In genomic region chr15:99604865-99605264, GRCh38 we compare ENCODE assay signal across 2 cellular contexts.
A peak's percentile ranks its signal among the peaks of the same experiment; 100 is the strongest.
TF ChIP-seq lines count a peak whose summit lies in the region.

No MANE protein-coding gene starts in this region.

TF ChIP-seq in GM23338, 12 proteins besides CTCF, POLR2A, EP300 and RAD21:
- no peak for TF ChIP-seq STAT1 (IDR thresholded peaks at IDR 0.05; ENCODE audit: unreplicated experiment)
- no peak for TF ChIP-seq ETS1 (IDR thresholded peaks at IDR 0.05)
- TF ChIP-seq EZH2 (IDR thresholded peaks at IDR 0.05; ENCODE audit: low read depth, unreplicated experiment): no peak
- no peak for TF ChIP-seq CREB1 (CRISPR knock-in tag; IDR thresholded peaks at IDR 0.05; ENCODE audit: low read depth)

TF ChIP-seq in GM12878, 131 proteins besides CTCF, POLR2A, EP300 and RAD21:
- no peak for TF ChIP-seq GABPA (IDR thresholded peaks at IDR 0.05; ENCODE audit: low read depth)
- peak; percentile 62; the same call in 1 of the 2 replicates for TF ChIP-seq PAX5 (IDR thresholded peaks at IDR 0.05; ENCODE audit: borderline replicate concordance, low read depth, low read length)
